In genomic region chr1:40774266-40774998, GRCh38 we compare ENCODE assay signal across 8 cellular contexts.
DNase-seq lines count a peak whose midpoint lies in the region; ATAC-seq and TF ChIP-seq lines count a peak whose summit lies in the region.

No MANE protein-coding gene starts in this region.

- H3K9me3 ChIP-seq in iPS DF 6.9 (ENCODE audit: control insufficient read depth, insufficient read depth, low read length) = no peaks in the 10 kb centered on the region

- TF ChIP-seq POLR2A in GM19099 (IDR thresholded peaks at IDR 0.05; ENCODE audit: extremely low read depth, insufficient read length, low read depth) = peak; percentile 30

- H3K36me3 ChIP-seq in iPS DF 6.9 (ENCODE audit: control insufficient read depth, insufficient read depth, low read length) = no peaks in the 10 kb centered on the region; the same call in 1 of the 2 replicates

- WGBS in iPS DF 6.9 (ENCODE audit: insufficient coverage, insufficient read length) = no CpG with 5 or more reads among the region's 3 CpGs

- H3K27me3 ChIP-seq in iPS DF 6.9 (ENCODE audit: control insufficient read depth, insufficient read depth, low read length) = no peaks in the 10 kb centered on the region

- H3K27ac ChIP-seq in 22Rv1 (0 out of 2 replicates have a peak overlapping the region, but pooled peaks have one; percentile 10), iPS DF 6.9 (ENCODE audit: low read length) (no peak overlapping the region)

- TF ChIP-seq CTCF in 22Rv1 (IDR thresholded peaks at IDR 0.05) = peak; percentile 96

- no peak overlapping the region for H3K4me3 ChIP-seq in iPS DF 6.9 (ENCODE audit: low read length)

- no peaks in the 10 kb centered on the region; the same call in 1 of the 2 replicates for H3K4me1 ChIP-seq in iPS DF 6.9 (ENCODE audit: control insufficient read depth, insufficient read depth, low read length)

- DNase-seq in activated naive CD4-positive, alpha-beta T cell treated with anti-CD3 and anti-CD28 coated beads, Interleukin-2, amount 50 U/mL, for 16 hours = peak; percentile 70
- peak; percentile 66 for DNase-seq in iPS DF 6.9 (ENCODE audit: low read depth, low spot score)
- peak; percentile 59 to 67 for DNase-seq in stimulated activated CD4-positive, alpha-beta T cell treated with anti-CD3 and anti-CD28 coated beads, Interleukin-1b, Interleukin-23, amount 100 ng/mL, for 4 hours (ENCODE audit: low read depth in 2 of 2)
- DNase-seq in NCI-H1048 (lab: John Stamatoyannopoulos, UW) = no peak

- peak; percentile 77 for ATAC-seq in SK-N-SH treated with all-trans-retinoic acid at 6 μM for 48 hours
- ATAC-seq in HG02981 (IDR thresholded peaks at IDR 0.05; ENCODE audit: unreplicated experiment) = no peak

TF ChIP-seq in SK-N-SH treated with all-trans-retinoic acid at 6 μM for 48 hours, 23 proteins besides CTCF, POLR2A, EP300 and RAD21:
- peak; percentile 93 for TF ChIP-seq ZFP3 (CRISPR knock-in tag; IDR thresholded peaks at IDR 0.05)
- TF ChIP-seq ARNTL (CRISPR knock-in tag; IDR thresholded peaks at IDR 0.05; ENCODE audit: borderline replicate concordance, low read depth) = no peak
